In genomic region chr4:3322059-3322550, GRCh38 we compare ENCODE assay signal across 10 cellular contexts. TPM values are rescaled to one million over a fixed set of nuclear protein-coding genes. Genes with fewer than 3 reads are reported as not detected.
DNase-seq lines count a peak whose midpoint lies in the region; ATAC-seq and TF ChIP-seq lines count a peak whose summit lies in the region.
"Had no signal": no experiment of that assay in that cellular context is flagged by ENCODE, and none has a peak within 500 bp of the region (broad histone marks: within the 10 kb centered on the region; RNA-seq: fewer than 3 reads in every experiment).

No MANE protein-coding gene starts in this region.

- H3K9me3 ChIP-seq in right cardiac atrium (ENCODE audit: control insufficient read depth, low read length) = no peaks in the 10 kb centered on the region

- H3K4me3 ChIP-seq in astrocyte of the cerebellum (ENCODE audit: low read depth, low read length) (no peak overlapping the region), right cardiac atrium (ENCODE audit: low read length) (no peak overlapping the region)

- TF ChIP-seq CTCF in astrocyte of the cerebellum (IDR thresholded peaks at IDR 0.05; ENCODE audit: low read depth, low read length, missing control alignments) = no peak

- DNase-seq in G401 (ENCODE audit: low spot score) (peak; percentile 48), astrocyte of the cerebellum (ENCODE audit: low read depth) (peak; percentile 20), right cardiac atrium (peak in 2 of 3 donors; percentile 49 to 54), retina (peak; percentile 81), left lobe of liver (ENCODE audit: low spot score) (no peak), NOMO-1 treated with DMSO at 0.1 percent for 48 hours (lab: John Stamatoyannopoulos, UW; ENCODE audit: unreplicated experiment) (no peak)
- DNase-seq: MM.1S, T-helper 17 cell had no signal

- 49% methylated on average over 10 of the region's 10 CpGs for whole genome bisulfite sequencing in right cardiac atrium

- intact Hi-C loops in right cardiac atrium (cut with DNase I) = loop anchor here in 1 of 4 donors (10.0 kb wide), 1 partner anchor 167 kb away; no protein-coding TSS in a partner anchor

- peak overlapping the region; percentile 55 for H3K27ac ChIP-seq in right cardiac atrium (ENCODE audit: low read length)

- H3K27me3 ChIP-seq in right cardiac atrium (ENCODE audit: control insufficient read depth, insufficient read depth) = no peaks in the 10 kb centered on the region

- H3K4me1 ChIP-seq in right cardiac atrium (ENCODE audit: control insufficient read depth, insufficient read depth, low read length) = peaks cover 14% of the 10 kb centered on the region

- ATAC-seq in right cardiac atrium (peak; percentile 9 to 34), GM21737 (IDR thresholded peaks at IDR 0.05; ENCODE audit: unreplicated experiment) (no peak), left lobe of liver (no peak), GM21390 (IDR thresholded peaks at IDR 0.05; ENCODE audit: unreplicated experiment) (no peak)
- ATAC-seq: T-helper 17 cell had no signal

- in situ Hi-C loops in G401 (cut with HindIII; ENCODE audit: low sequenced_read_pairs) = no loop called here
- in situ Hi-C loops in astrocyte of the cerebellum (cut with HindIII; ENCODE audit: low sequenced_read_pairs) = no loop called here

RNA-seq across cellular contexts. Expression of gene RGS12, which starts 29.3 kb away (rescaled TPM):
- 12.3 and 14.4 TPM in 2 replicates for total RNA-seq in G401 (2014; rRNA removed; shearing (Covaris generic))
- 10 to 100 TPM; 11.6 to 18.2 (median 14.6) TPM for total RNA-seq in right cardiac atrium
- 20.8 TPM for polyA plus RNA-seq in right cardiac atrium
- 29.3 TPM for total RNA-seq in left lobe of liver

Comparison
In these comparisons a context has a peak if more than half of its experiments do, and no peak if none do; other contexts are left out.
1. DNase-seq: peak in G401 (single experiment), astrocyte of the cerebellum (single experiment), right cardiac atrium (2 of 3) and retina (single experiment); none in left lobe of liver (single experiment) and NOMO-1 treated with DMSO at 0.1 percent for 48 hours (single experiment).
2. ATAC-seq: peak in right cardiac atrium (2 of 2); none in GM21737 (single experiment), left lobe of liver (single experiment) and GM21390 (single experiment).